1 cellular context compared by ENCODE assay signal in genomic region chr1:234645964-234646363, GRCh38.
A peak's percentile ranks its signal among the peaks of the same experiment; 100 is the strongest.
TF ChIP-seq lines count a peak whose summit lies in the region.

No MANE protein-coding gene starts in this region.

TF ChIP-seq in K562, 482 proteins besides CTCF, POLR2A, EP300 and RAD21 (continued from another document):
- TF ChIP-seq CHD4 (IDR thresholded peaks at IDR 0.05; ENCODE audit: insufficient read depth, insufficient replicate concordance, low read depth, low read length, poor library complexity, severe bottlenecking) (peak; percentile 94), ELF1 (tag; IDR thresholded peaks at IDR 0.05) (no peak), SMARCA4 (IDR thresholded peaks at IDR 0.05) (no peak), CBX1 (IDR thresholded peaks at IDR 0.05; ENCODE audit: low read depth) (peak; percentile 80; the same call in 1 of the 2 replicates), PKNOX1 (IDR thresholded peaks at IDR 0.05) (no peak), HOXB6 (CRISPR knock-in tag; IDR thresholded peaks at IDR 0.05; ENCODE audit: borderline replicate concordance) (no peak), GABPA (tag; conservative IDR thresholded peaks at IDR 0.05; ENCODE audit: low read depth) (no peak)
